ENCODE assay signal across 1 cellular context in genomic region chr2:46964835-46965560, GRCh38.
TF ChIP-seq lines count a peak whose summit lies in the region.

No MANE protein-coding gene starts in this region.

TF ChIP-seq in liver, 16 proteins besides CTCF, POLR2A, EP300 and RAD21 (continued from another document):
- TF ChIP-seq ZBTB33 (IDR thresholded peaks at IDR 0.05) (no peak), ATF3 (IDR thresholded peaks at IDR 0.05) (no peak), GABPA (IDR thresholded peaks at IDR 0.05 in 1 of 2, conservative IDR thresholded peaks at IDR 0.05 in 1 of 2) (no peak), FOXA1 (IDR thresholded peaks at IDR 0.05) (peak; percentile 52)
